ENCODE assay signal across 19 cellular contexts in genomic region chr11:101949846-101950245, GRCh38. TPM values are rescaled to one million over a fixed set of nuclear protein-coding genes. Genes with fewer than 3 reads are reported as not detected.
DNase-seq lines count a peak whose midpoint lies in the region; FAIRE-seq lines count a peak whose summit lies in the region.
"Had no signal": no experiment of that assay in that cellular context is flagged by ENCODE, and none has a peak within 500 bp of the region (broad histone marks: within the 10 kb centered on the region; RNA-seq: fewer than 3 reads in every experiment).

No MANE protein-coding gene starts in this region.

- no peak overlapping the region for H3K27ac Mint-ChIP-seq in activated T-helper 1 cell treated with anti-CD3 and anti-CD28 coated beads, Interleukin-12 subunit alpha, Interleukin-12 subunit beta, Interleukin-2, Interleukin-4 antibody, amounts not matched to agents 30 ng/mL and 10 ng/mL and 1 ng/mL, durations not matched to agents 14 hours and 24 hours and 36 hours
- H3K27ac Mint-ChIP-seq: B cell; CD8-positive, alpha-beta T cell; HFFc6; IgD-negative memory B cell had no signal

- FAIRE-seq in HTR-8/SVneo (lab: Jason Lieb, UNC) = peak; percentile 13
- FAIRE-seq: G401.6, GM12891, GM19239, HepG2 had no signal

- no peaks in the 10 kb centered on the region for H3K27me3 Mint-ChIP-seq in activated T-helper 1 cell treated with anti-CD3 and anti-CD28 coated beads, Interleukin-12 subunit alpha, Interleukin-12 subunit beta, Interleukin-2, Interleukin-4 antibody, amounts not matched to agents 30 ng/mL and 10 ng/mL and 1 ng/mL, durations not matched to agents 14 hours and 24 hours and 36 hours (ENCODE audit: insufficient read depth)
- H3K27me3 Mint-ChIP-seq: B cell, IgD-negative memory B cell had no signal

- DNase-seq in HTR-8/SVneo (ENCODE audit: insufficient read length, low spot score) (no peak), astrocyte of the hippocampus (ENCODE audit: low read depth, low spot score) (peak; percentile 9), medulla oblongata (ENCODE audit: extremely low spot score) (peak; percentile 44), NCI-H2196 treated with DMSO at 0.1 percent for 48 hours (lab: John Stamatoyannopoulos, UW; ENCODE audit: unreplicated experiment) (no peak), NCI-H146 treated with DMSO at 0.1 percent for 48 hours (lab: John Stamatoyannopoulos, UW; ENCODE audit: unreplicated experiment) (no peak)
- no peak for DNase-seq in activated T-helper 1 cell treated with anti-CD3 and anti-CD28 coated beads, Interleukin-12 subunit alpha, Interleukin-12 subunit beta, Interleukin-2, Interleukin-4 antibody, amounts not matched to agents 30 ng/mL and 10 ng/mL and 1 ng/mL, durations not matched to agents 14 hours and 24 hours and 36 hours (ENCODE audit: low spot score)
- DNase-seq: CD8-positive, alpha-beta T cell; COR-L47; DMS 273 treated with DMSO at 0.1 percent for 48 hours; GOT3; H7; HFFc6 had no signal

- H3K4me3 Mint-ChIP-seq in activated T-helper 1 cell treated with anti-CD3 and anti-CD28 coated beads, Interleukin-12 subunit alpha, Interleukin-12 subunit beta, Interleukin-2, Interleukin-4 antibody, amounts not matched to agents 30 ng/mL and 10 ng/mL and 1 ng/mL, durations not matched to agents 14 hours and 24 hours and 36 hours = no peak overlapping the region
- H3K4me3 Mint-ChIP-seq: B cell; CD8-positive, alpha-beta T cell; HFFc6; IgD-negative memory B cell had no signal

- H3K36me3 Mint-ChIP-seq in activated T-helper 1 cell treated with anti-CD3 and anti-CD28 coated beads, Interleukin-12 subunit alpha, Interleukin-12 subunit beta, Interleukin-2, Interleukin-4 antibody, amounts not matched to agents 30 ng/mL and 10 ng/mL and 1 ng/mL, durations not matched to agents 14 hours and 24 hours and 36 hours (ENCODE audit: low read depth) = no peaks in the 10 kb centered on the region

- no peaks in the 10 kb centered on the region for H3K4me1 Mint-ChIP-seq in activated T-helper 1 cell treated with anti-CD3 and anti-CD28 coated beads, Interleukin-12 subunit alpha, Interleukin-12 subunit beta, Interleukin-2, Interleukin-4 antibody, amounts not matched to agents 30 ng/mL and 10 ng/mL and 1 ng/mL, durations not matched to agents 14 hours and 24 hours and 36 hours (ENCODE audit: low read depth)
- H3K4me1 Mint-ChIP-seq: B cell, IgD-negative memory B cell had no signal

- intact Hi-C loops in activated T-helper 1 cell treated with anti-CD3 and anti-CD28 coated beads, Interleukin-12 subunit alpha, Interleukin-12 subunit beta, Interleukin-2, Interleukin-4 antibody, amounts not matched to agents 30 ng/mL and 10 ng/mL and 1 ng/mL, durations not matched to agents 14 hours and 24 hours and 36 hours (cut with micrococcal nuclease) = no loop called here

- H3K9me3 Mint-ChIP-seq in activated T-helper 1 cell treated with anti-CD3 and anti-CD28 coated beads, Interleukin-12 subunit alpha, Interleukin-12 subunit beta, Interleukin-2, Interleukin-4 antibody, amounts not matched to agents 30 ng/mL and 10 ng/mL and 1 ng/mL, durations not matched to agents 14 hours and 24 hours and 36 hours = no peaks in the 10 kb centered on the region
- H3K9me3 Mint-ChIP-seq: CD8-positive, alpha-beta T cell; HFFc6; IgD-negative memory B cell had no signal

RNA-seq across cellular contexts. Expression of gene ANGPTL5, which starts 33.5 kb away (rescaled TPM):
- total RNA-seq in activated T-helper 1 cell treated with anti-CD3 and anti-CD28 coated beads, Interleukin-12 subunit alpha, Interleukin-12 subunit beta, Interleukin-2, Interleukin-4 antibody, amounts not matched to agents 30 ng/mL and 10 ng/mL and 1 ng/mL, durations not matched to agents 14 hours and 24 hours and 36 hours = not detected in 2 replicates
- total RNA-seq: A172; B cell; CD8-positive, alpha-beta T cell; H7; HepG2; HFFc6 had no signal

RNA-seq across cellular contexts. Expression of gene CEP126, which starts 35.0 kb away (rescaled TPM):
- total RNA-seq in activated T-helper 1 cell treated with anti-CD3 and anti-CD28 coated beads, Interleukin-12 subunit alpha, Interleukin-12 subunit beta, Interleukin-2, Interleukin-4 antibody, amounts not matched to agents 30 ng/mL and 10 ng/mL and 1 ng/mL, durations not matched to agents 14 hours and 24 hours and 36 hours = 0.41 and 1.2 TPM in 2 replicates

Comparison
In these comparisons a context has a peak if more than half of its experiments do, and no peak if none do; other contexts are left out.
1. DNase-seq: peak in astrocyte of the hippocampus (single experiment) and medulla oblongata (single experiment); none in HTR-8/SVneo (single experiment), activated T-helper 1 cell treated with anti-CD3 and anti-CD28 coated beads, Interleukin-12 subunit alpha, Interleukin-12 subunit beta, Interleukin-2, Interleukin-4 antibody, amounts not matched to agents 30 ng/mL and 10 ng/mL and 1 ng/mL, durations not matched to agents 14 hours and 24 hours and 36 hours (single experiment), NCI-H2196 treated with DMSO at 0.1 percent for 48 hours (single experiment) and NCI-H146 treated with DMSO at 0.1 percent for 48 hours (single experiment).